8 cellular contexts compared by ENCODE assay signal in the genomic region with DNA sequence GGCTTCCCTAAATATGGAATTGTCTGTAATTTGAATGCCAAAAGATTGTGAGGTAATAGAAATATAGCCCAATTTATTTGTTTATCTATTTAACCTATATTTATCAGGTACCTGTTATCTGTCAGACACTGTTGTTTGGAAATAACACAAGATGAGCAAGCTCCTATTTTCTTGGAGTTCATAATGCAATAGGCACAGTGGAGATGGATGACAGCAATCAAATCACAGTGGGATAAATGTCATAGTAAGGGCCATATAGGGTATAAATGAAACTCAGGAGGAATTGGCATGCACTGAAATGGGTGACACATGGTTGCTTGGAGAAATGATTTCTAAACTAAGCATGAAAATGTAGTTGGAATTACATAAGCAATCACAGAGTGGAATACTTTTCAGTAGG.
"Had no signal": no experiment of that assay in that cellular context is flagged by ENCODE, and none has a peak within 500 bp of the region (broad histone marks: within the 10 kb centered on the region; RNA-seq: fewer than 3 reads in every experiment).

No MANE protein-coding gene starts in this region.

- H3K4me3 ChIP-seq: GM12878 had no signal

- ATAC-seq: GM12878 had no signal

- DNase-seq: GDM1, GF-D8 had no signal

- FAIRE-seq: G401.6, GM12878, GM12891, GM12892, GM18507, GM19239 had no signal
